In genomic region chr6:40356242-40356910, GRCh38 we compare ENCODE assay signal across 19 cellular contexts.
DNase-seq lines count a peak whose midpoint lies in the region; ATAC-seq, FAIRE-seq and TF ChIP-seq lines count a peak whose summit lies in the region.
"Had no signal": no experiment of that assay in that cellular context is flagged by ENCODE, and none has a peak within 500 bp of the region (broad histone marks: within the 10 kb centered on the region; RNA-seq: fewer than 3 reads in every experiment).

No MANE protein-coding gene starts in this region.

- no peak overlapping the region for H3K9ac ChIP-seq in astrocyte (ENCODE audit: low read length)

- H3K4me3 ChIP-seq in AG10803 (ENCODE audit: low read length), result no peak overlapping the region
- H3K4me3 ChIP-seq in astrocyte (ENCODE audit: insufficient read depth, low read depth, low read length), result no peak overlapping the region
- H3K4me3 ChIP-seq: SK-N-MC, thoracic aorta had no signal

- H3K27ac Mint-ChIP-seq in astrocyte (ENCODE audit: unreplicated experiment), result peak overlapping the region; percentile 94
- no peak overlapping the region for H3K27ac Mint-ChIP-seq in glutamatergic neuron (ENCODE audit: unreplicated experiment)
- H3K27ac Mint-ChIP-seq: activated T-helper 2 cell treated with anti-CD3 and anti-CD28 coated beads, Interferon-gamma antibody, Interleukin-2, Interleukin-4, amounts not matched to agents 10 μg/mL and 5 μg/mL and 100 μg/mL, durations not matched to agents 14 hours and 24 hours and 36 hours; HFFc6 had no signal

- no peak for FAIRE-seq in astrocyte (lab: Jason Lieb, UNC)

- H3K4me1 ChIP-seq in astrocyte (ENCODE audit: insufficient read depth, low read length), result peaks cover 9% of the 10 kb centered on the region

- H3K9me3 Mint-ChIP-seq in astrocyte (ENCODE audit: unreplicated experiment) (peaks cover 2% of the 10 kb centered on the region), glutamatergic neuron (ENCODE audit: unreplicated experiment) (no peaks in the 10 kb centered on the region)
- H3K9me3 Mint-ChIP-seq: activated T-helper 2 cell treated with anti-CD3 and anti-CD28 coated beads, Interferon-gamma antibody, Interleukin-2, Interleukin-4, amounts not matched to agents 10 μg/mL and 5 μg/mL and 100 μg/mL, durations not matched to agents 14 hours and 24 hours and 36 hours; neural crest cell had no signal

- H3K9me3 ChIP-seq in astrocyte (ENCODE audit: insufficient read depth, low read depth, low read length), result no peaks in the 10 kb centered on the region
- H3K9me3 ChIP-seq: thoracic aorta had no signal

- TF ChIP-seq CTCF in AG10803 (conservative IDR thresholded peaks at IDR 0.05; ENCODE audit: low read length), result no peak
- TF ChIP-seq CTCF in astrocyte (IDR thresholded peaks at IDR 0.05; ENCODE audit: insufficient read depth, low read depth, low read length), result no peak
- no peak for TF ChIP-seq CTCF in glutamatergic neuron (IDR thresholded peaks at IDR 0.05; ENCODE audit: partially characterized antibody, unreplicated experiment)

- no peaks in the 10 kb centered on the region for H3K36me3 ChIP-seq in astrocyte (ENCODE audit: insufficient read depth, low read length)
- H3K36me3 ChIP-seq: thoracic aorta had no signal

- H3K4me1 Mint-ChIP-seq in astrocyte (ENCODE audit: low read depth, unreplicated experiment) (peaks cover 14% of the 10 kb centered on the region), glutamatergic neuron (ENCODE audit: low read depth, unreplicated experiment) (no peaks in the 10 kb centered on the region)
- H3K4me1 Mint-ChIP-seq: neural crest cell had no signal

- ATAC-seq in GM19455 (IDR thresholded peaks at IDR 0.05; ENCODE audit: unreplicated experiment), result no peak

- H3K79me2 ChIP-seq in astrocyte (ENCODE audit: insufficient read depth, low read length), result no peaks in the 10 kb centered on the region

- peak overlapping the region; percentile 3 for H3K27ac ChIP-seq in astrocyte (ENCODE audit: low read depth, low read length)
- H3K27ac ChIP-seq: epithelial cell of prostate, SK-N-MC, thoracic aorta had no signal

- H3K27me3 Mint-ChIP-seq in astrocyte (ENCODE audit: low read depth, unreplicated experiment) (peaks cover 4% of the 10 kb centered on the region), glutamatergic neuron (ENCODE audit: unreplicated experiment) (peaks cover 3% of the 10 kb centered on the region)

- no peak overlapping the region for H3K4me2 ChIP-seq in astrocyte (ENCODE audit: low read length)

- no peaks in the 10 kb centered on the region for H3K36me3 Mint-ChIP-seq in astrocyte (ENCODE audit: low read depth, unreplicated experiment)
- H3K36me3 Mint-ChIP-seq in glutamatergic neuron (ENCODE audit: unreplicated experiment), result no peaks in the 10 kb centered on the region

- H2AFZ ChIP-seq in astrocyte (ENCODE audit: low read depth, low read length), result peak overlapping the region; percentile 57

- peak; percentile 49 for DNase-seq in AG10803 (ENCODE audit: low read depth)
- peak; percentile 60 for DNase-seq in EL
- DNase-seq in astrocyte (ENCODE audit: low read depth), result peak; percentile 30
- peak; percentile 40 for DNase-seq in kidney tubule cell (ENCODE audit: low spot score)
- no peak for DNase-seq in activated CD4-positive, CD25-positive, alpha-beta regulatory T cell (lab: John Stamatoyannopoulos, UW)
- no peak for DNase-seq in glutamatergic neuron
- DNase-seq: activated CD4-positive, alpha-beta T cell treated with anti-CD3 and anti-CD28 coated beads, Interleukin-2, amount 50 U/mL, for 4 hours; aorta; C1 segment of cervical spinal cord; DMS153; HFFc6; NCI-H2081; NCI-H69 had no signal

- H3K4me3 Mint-ChIP-seq in astrocyte (ENCODE audit: unreplicated experiment) (peak overlapping the region; percentile 51), glutamatergic neuron (ENCODE audit: unreplicated experiment) (no peak overlapping the region)
- H3K4me3 Mint-ChIP-seq: HFFc6, neural crest cell had no signal

- H4K20me1 ChIP-seq in astrocyte (ENCODE audit: insufficient read depth, low read length), result no peaks in the 10 kb centered on the region

- no peaks in the 10 kb centered on the region for H3K27me3 ChIP-seq in astrocyte (ENCODE audit: insufficient read depth, low read length)

Comparison
In these comparisons a context has a peak if more than half of its experiments do, and no peak if none do; other contexts are left out.
1. DNase-seq: peak in AG10803 (single experiment), EL (single experiment), astrocyte (single experiment) and kidney tubule cell (single experiment); none in activated CD4-positive, CD25-positive, alpha-beta regulatory T cell (0 of 4) and glutamatergic neuron (single experiment).